Comparison of ENCODE assay signal across 18 cellular contexts in the genomic region with DNA sequence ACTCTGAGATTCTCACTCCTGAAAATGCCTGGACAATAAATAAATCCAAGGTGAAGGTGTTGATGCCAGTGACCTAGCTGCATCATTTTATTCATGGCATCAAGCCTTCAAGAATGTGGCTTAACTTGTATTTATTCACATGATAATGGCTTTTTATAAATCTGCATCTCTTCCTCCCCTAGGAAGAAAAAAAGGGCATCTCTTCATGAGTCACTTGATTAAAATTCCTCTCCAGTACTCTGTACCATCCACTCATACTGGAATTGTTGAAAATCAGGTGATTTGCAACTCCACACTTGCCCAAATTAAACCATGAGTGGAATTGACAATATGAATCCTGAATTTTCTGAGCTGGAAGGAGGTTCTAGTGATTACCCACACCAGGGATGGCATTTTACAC. TPM values are rescaled to one million over a fixed set of nuclear protein-coding genes. Genes with fewer than 3 reads are reported as not detected.
"Had no signal": no experiment of that assay in that cellular context is flagged by ENCODE, and none has a peak within 500 bp of the region (broad histone marks: within the 10 kb centered on the region; RNA-seq: fewer than 3 reads in every experiment).

No MANE protein-coding gene starts in this region.

- H3K27me3 ChIP-seq: upper lobe of left lung had no signal

- H3K27ac Mint-ChIP-seq: activated naive CD8-positive, alpha-beta T cell treated with anti-CD3 and anti-CD28 coated beads for 36 hours; naive thymus-derived CD8-positive, alpha-beta T cell; T-helper 17 cell had no signal

- H3K36me3 ChIP-seq: prostate gland had no signal

- H3K4me3 ChIP-seq: mucosa of descending colon, prostate gland, upper lobe of left lung had no signal

- H3K9me3 Mint-ChIP-seq: activated naive CD8-positive, alpha-beta T cell treated with anti-CD3 and anti-CD28 coated beads for 36 hours; activated T-cell treated with anti-CD3 and anti-CD28 coated beads, Interleukin-2, amount 50 U/mL, for 4 hours had no signal

- H3K4me1 Mint-ChIP-seq: activated naive CD8-positive, alpha-beta T cell treated with anti-CD3 and anti-CD28 coated beads for 36 hours had no signal

- ATAC-seq: activated CD4-positive, CD25-positive, alpha-beta regulatory T cell treated with anti-CD3 and anti-CD28 coated beads, Interleukin-2, amount 50 U/mL, for 24 hours; activated T-cell treated with anti-CD3 and anti-CD28 coated beads, Interleukin-2, amount 50 U/mL, for 4 hours; mucosa of descending colon; naive thymus-derived CD8-positive, alpha-beta T cell; sciatic nerve; T-helper 17 cell had no signal

- H3K4me3 Mint-ChIP-seq: activated naive CD8-positive, alpha-beta T cell treated with anti-CD3 and anti-CD28 coated beads for 36 hours; activated T-cell treated with anti-CD3 and anti-CD28 coated beads, Interleukin-2, amount 50 U/mL, for 4 hours; naive thymus-derived CD8-positive, alpha-beta T cell; T-helper 17 cell had no signal

- DNase-seq: activated CD4-positive, alpha-beta T cell treated with anti-CD3 and anti-CD28 coated beads, Interleukin-2, amount 50 U/mL, for 48 hours; activated gamma-delta T cell; activated naive CD8-positive, alpha-beta T cell treated with anti-CD3 and anti-CD28 coated beads for 36 hours; activated T-cell treated with anti-CD3 and anti-CD28 coated beads, Interleukin-2, amount 50 U/mL, for 4 hours; anterior cingulate cortex; effector CD4-positive, alpha-beta T cell; hippocampal formation; kidney glomerular epithelial cell; mucosa of descending colon; naive thymus-derived CD8-positive, alpha-beta T cell; stimulated activated naive CD4-positive, alpha-beta T cell treated with Interleukin-2 at 50 U/mL for 16 hours; T-helper 17 cell; upper lobe of left lung had no signal

- H3K9me3 ChIP-seq: mucosa of descending colon, prostate gland, upper lobe of left lung had no signal

- H3K4me1 ChIP-seq: prostate gland, upper lobe of left lung had no signal

- H3K27ac ChIP-seq: epithelial cell of prostate, prostate gland, upper lobe of left lung had no signal

- H3K36me3 Mint-ChIP-seq: activated naive CD8-positive, alpha-beta T cell treated with anti-CD3 and anti-CD28 coated beads for 36 hours; naive thymus-derived CD8-positive, alpha-beta T cell had no signal

RNA-seq across cellular contexts. Expression of gene CLRN3, which starts 44.3 kb away (rescaled TPM):
- total RNA-seq: activated naive CD8-positive, alpha-beta T cell treated with anti-CD3 and anti-CD28 coated beads for 36 hours; activated T-cell treated with anti-CD3 and anti-CD28 coated beads, Interleukin-2, amount 50 U/mL, for 4 hours; naive thymus-derived CD8-positive, alpha-beta T cell; prostate gland; sciatic nerve; T-helper 17 cell; temporal lobe had no signal
- polyA plus RNA-seq: naive thymus-derived CD8-positive, alpha-beta T cell had no signal
